ENCODE assay signal across 13 cellular contexts in the genomic region with DNA sequence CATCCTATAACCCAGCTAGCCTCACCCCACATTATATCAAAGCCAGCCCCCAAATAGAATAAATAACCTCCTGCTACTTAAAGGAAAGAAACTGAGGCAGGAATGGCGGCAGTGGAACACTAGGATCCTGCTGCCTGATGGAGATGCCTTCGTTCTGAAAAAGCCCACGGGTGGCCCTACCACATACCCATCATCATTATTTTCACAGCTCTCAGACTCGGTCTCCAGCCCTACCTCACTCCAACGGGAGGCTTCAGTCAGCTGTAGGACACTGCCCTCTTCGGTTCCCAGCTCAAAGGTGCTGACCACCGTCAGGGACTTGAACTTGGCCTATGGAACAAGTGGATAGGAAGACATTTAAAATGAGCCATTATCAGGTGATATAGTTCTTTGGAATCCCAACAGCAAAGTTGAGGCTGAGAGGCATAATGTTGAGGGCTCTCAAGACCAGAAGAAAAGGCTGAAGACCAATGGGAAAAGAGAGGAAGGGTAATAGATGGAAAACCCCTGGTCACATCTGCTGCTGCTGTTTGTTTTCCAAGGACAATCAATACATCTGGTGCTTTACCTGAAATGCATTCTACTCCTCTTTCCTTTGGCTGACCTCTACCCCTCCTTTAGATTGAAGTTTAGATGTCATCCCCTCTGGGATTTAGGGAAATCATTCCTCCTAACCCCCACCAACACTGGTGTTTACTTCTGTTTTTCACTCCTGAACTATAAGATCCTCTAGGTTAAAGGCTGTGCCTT. TPM values are rescaled to one million over a fixed set of nuclear protein-coding genes. Genes with fewer than 3 reads are reported as not detected.
DNase-seq lines count a peak whose midpoint lies in the region; ATAC-seq, FAIRE-seq and TF ChIP-seq lines count a peak whose summit lies in the region.
"Had no signal": no experiment of that assay in that cellular context is flagged by ENCODE, and none has a peak within 500 bp of the region (broad histone marks: within the 10 kb centered on the region; RNA-seq: fewer than 3 reads in every experiment).

No MANE protein-coding gene starts in this region.

- no peak for DNase-seq in RWPE2 (ENCODE audit: low spot score)
- DNase-seq in endothelial cell of umbilical vein (ENCODE audit: low read depth, low spot score), result no peak
- DNase-seq in ecto neural progenitor cell (ENCODE audit: low spot score), result no peak
- no peak for DNase-seq in activated CD4-positive, alpha-beta T cell treated with anti-CD3 and anti-CD28 coated beads for 1 hour
- DNase-seq: activated T-cell treated with anti-CD3 and anti-CD28 coated beads for 4 hours; NCI-H1105 treated with DMSO at 0.1 percent for 48 hours; NCI-H345; stimulated activated CD4-positive, alpha-beta T cell treated with anti-CD3 and anti-CD28 coated beads, Interleukin-4, amount 100 ng/mL, for 1 hour had no signal

- no peaks in the 10 kb centered on the region for H3K27me3 ChIP-seq in RWPE2 (ENCODE audit: insufficient read depth, poor library complexity, severe bottlenecking)
- H3K27me3 ChIP-seq in endothelial cell of umbilical vein (ENCODE audit: control insufficient read depth in 2 of 2, insufficient read depth in 2 of 2, low read length in 2 of 2), result no peaks in the 10 kb centered on the region

- BruUV-seq in endothelial cell of umbilical vein (replicated peaks; lab: Mats Ljungman, UMichigan), result no TSS peak

- H4K20me1 ChIP-seq in endothelial cell of umbilical vein (replicated peaks; ENCODE audit: control insufficient read depth, extremely low read depth, insufficient read depth, low read length), result no peaks in the 10 kb centered on the region

- no peaks in the 10 kb centered on the region for H3K9me1 ChIP-seq in endothelial cell of umbilical vein (replicated peaks; ENCODE audit: control insufficient read depth, extremely low read depth, insufficient read depth, low read length)

- peak overlapping the region; percentile 74 for H3K9ac ChIP-seq in endothelial cell of umbilical vein (replicated peaks; ENCODE audit: extremely low read depth, insufficient read depth, low read length)

- ATAC-seq in RWPE2 (ENCODE audit: low read depth) (no peak), GM18517 (IDR thresholded peaks at IDR 0.05; ENCODE audit: unreplicated experiment) (no peak)
- ATAC-seq: activated CD4-positive, CD25-positive, alpha-beta regulatory T cell treated with anti-CD3 and anti-CD28 coated beads, Interleukin-2, amount 50 U/mL, for 24 hours; stimulated activated memory B cell treated with anti-CD40 and anti-IgM and Interleukin-4, amounts not matched to agents 10 μg/mL and 1 μg/mL and 100 μg/mL, for 72 hours had no signal

- no peak for TF ChIP-seq POLR2A in endothelial cell of umbilical vein (IDR thresholded peaks at IDR 0.05; ENCODE audit: low read depth, low read length)

- peak overlapping the region; percentile 97 for H3K27ac ChIP-seq in RWPE2 (ENCODE audit: poor library complexity, severe bottlenecking)
- H3K27ac ChIP-seq in endothelial cell of umbilical vein (ENCODE audit: insufficient read depth, low read depth, low read length), result peak overlapping the region; percentile 95
- H3K27ac ChIP-seq in temporal lobe (ENCODE audit: low read depth, low read length), result peak overlapping the region; percentile 85

- H3K4me2 ChIP-seq in endothelial cell of umbilical vein (ENCODE audit: insufficient read depth, low read length), result no peak overlapping the region

- no peak overlapping the region for H2AFZ ChIP-seq in endothelial cell of umbilical vein (ENCODE audit: low read depth, low read length)

- H3K4me3 ChIP-seq in RWPE2 (ENCODE audit: severe bottlenecking), result no peak overlapping the region
- no peak overlapping the region for H3K4me3 ChIP-seq in endothelial cell of umbilical vein (replicated peaks in 1 of 3; ENCODE audit: insufficient read depth in 1 of 3, low read depth in 1 of 3, low read length in 3 of 3)

- no peaks in the 10 kb centered on the region for H3K79me2 ChIP-seq in endothelial cell of umbilical vein (ENCODE audit: control insufficient read depth, insufficient read depth, low read length)

- dilution Hi-C loops in endothelial cell of umbilical vein (cut with MboI; ENCODE audit: extremely low pct_ligation_motif_present, low sequenced_read_pairs), result no loop called here

- H3K9me3 ChIP-seq in RWPE2 (ENCODE audit: severe bottlenecking) (no peaks in the 10 kb centered on the region), endothelial cell of umbilical vein (replicated peaks; ENCODE audit: control insufficient read depth, insufficient read depth, low read length) (no peaks in the 10 kb centered on the region)

- FAIRE-seq in endothelial cell of umbilical vein (lab: Jason Lieb, UNC), result no peak
- FAIRE-seq: frontal cortex had no signal

- no peak for TF ChIP-seq CTCF in RWPE2 (IDR thresholded peaks at IDR 0.05; ENCODE audit: poor library complexity, severe bottlenecking)
- TF ChIP-seq CTCF in endothelial cell of umbilical vein (IDR thresholded peaks at IDR 0.05; ENCODE audit: extremely low read depth in 1 of 2, insufficient read depth in 1 of 2, low read depth in 1 of 2, low read length in 2 of 2), result no peak

- CTCF ChIA-PET in endothelial cell of umbilical vein (lab: Charles Lee), result interaction anchor here (1.9 to 8.9 kb wide), 11 partner anchors 8 to 143 kb away, joined by 8 to 280 read pairs (median 23); a partner anchor contains a TSS

- H3K36me3 ChIP-seq in RWPE2 (ENCODE audit: low read depth) (no peaks in the 10 kb centered on the region), endothelial cell of umbilical vein (ENCODE audit: control insufficient read depth in 2 of 2, extremely low read depth in 1 of 2, insufficient read depth in 2 of 2, low read length in 2 of 2) (peaks cover 2 to 6% of the 10 kb centered on the region in 2 experiments)

- POLR2A ChIA-PET in endothelial cell of umbilical vein (lab: Charles Lee), result interaction anchor here (1.3 to 3.7 kb wide), 4 partner anchors 15 to 158 kb away, joined by 3 to 28 read pairs (median 14); a partner anchor contains a TSS

- intact Hi-C loops in endothelial cell of umbilical vein (cut with micrococcal nuclease), result loop anchor here (2.0 to 5.0 kb wide), 2 partner anchors 34 to 49 kb away; a partner anchor contains a TSS

- H3K4me1 ChIP-seq in RWPE2 (ENCODE audit: insufficient read depth, poor library complexity, severe bottlenecking) (peaks cover 26% of the 10 kb centered on the region), endothelial cell of umbilical vein (ENCODE audit: control insufficient read depth, extremely low read depth, insufficient read depth, low read length) (peaks cover 31% of the 10 kb centered on the region)

RNA-seq across cellular contexts. Expression of a gene that starts 7.8 kb away (rescaled TPM):
- total RNA-seq in endothelial cell of umbilical vein, result 0.14 and 0.20 TPM in 2 replicates
- polyA plus RNA-seq in endothelial cell of umbilical vein, result 0.10 and 0.15 TPM in 2 replicates
- polyA plus RNA-seq in endothelial cell of umbilical vein (2011; cell fraction: cytosol; rRNA removed), result 0.13 TPM in 2 replicates
- 0.21 and 0.45 TPM in 2 replicates for polyA plus RNA-seq in endothelial cell of umbilical vein (2011; cell fraction: nucleus; rRNA removed)
- polyA plus RNA-seq in endothelial cell of umbilical vein (2012), result 0.20 and 0.35 TPM in 2 replicates
- polyA minus RNA-seq in endothelial cell of umbilical vein, result 0.19 TPM in 1 of 2 replicates, not detected in the other
- not detected for polyA minus RNA-seq in endothelial cell of umbilical vein (2011; cell fraction: cytosol; rRNA and poly(A)+ RNA removed)
- polyA minus RNA-seq in endothelial cell of umbilical vein (2011; cell fraction: nucleus; rRNA and poly(A)+ RNA removed), result 0.10 TPM in 1 of 2 replicates, not detected in the other
- total RNA-seq in temporal lobe, result 1.7 TPM

RNA-seq across cellular contexts. Expression of a gene that starts 16.4 kb away (rescaled TPM):
- total RNA-seq in endothelial cell of umbilical vein (39.8 and 58.6 TPM in 2 replicates), temporal lobe (0.49 TPM)
- 16.9 and 20.6 TPM in 2 replicates for polyA plus RNA-seq in endothelial cell of umbilical vein
- 7.7 and 12.9 TPM in 2 replicates for polyA plus RNA-seq in endothelial cell of umbilical vein (2011; cell fraction: cytosol; rRNA removed)
- polyA plus RNA-seq in endothelial cell of umbilical vein (2011; cell fraction: nucleus; rRNA removed), result 117 and 135 TPM in 2 replicates
- polyA plus RNA-seq in endothelial cell of umbilical vein (2012), result 10.1 and 11.1 TPM in 2 replicates
- polyA minus RNA-seq in endothelial cell of umbilical vein, result 32.6 and 44.7 TPM in 2 replicates
- not detected for polyA minus RNA-seq in endothelial cell of umbilical vein (2011; cell fraction: cytosol; rRNA and poly(A)+ RNA removed)
- 23.9 and 25.9 TPM in 2 replicates for polyA minus RNA-seq in endothelial cell of umbilical vein (2011; cell fraction: nucleus; rRNA and poly(A)+ RNA removed)

RNA-seq across cellular contexts. Expression of a gene that starts 25.0 kb away (rescaled TPM):
- total RNA-seq in endothelial cell of umbilical vein (29.0 and 30.5 TPM in 2 replicates), temporal lobe (32.5 TPM)
- 39.7 and 42.5 TPM in 2 replicates for polyA plus RNA-seq in endothelial cell of umbilical vein
- polyA plus RNA-seq in endothelial cell of umbilical vein (2011; cell fraction: cytosol; rRNA removed), result 32.6 and 33.1 TPM in 2 replicates
- polyA plus RNA-seq in endothelial cell of umbilical vein (2011; cell fraction: nucleus; rRNA removed), result 27.8 and 28.7 TPM in 2 replicates
- 29.5 and 36.6 TPM in 2 replicates for polyA plus RNA-seq in endothelial cell of umbilical vein (2012)
- 48.9 and 62.3 TPM in 2 replicates for polyA minus RNA-seq in endothelial cell of umbilical vein
- 11.0 TPM for polyA minus RNA-seq in endothelial cell of umbilical vein (2011; cell fraction: cytosol; rRNA and poly(A)+ RNA removed)
- polyA minus RNA-seq in endothelial cell of umbilical vein (2011; cell fraction: nucleus; rRNA and poly(A)+ RNA removed), result 12.6 and 18.4 TPM in 2 replicates

RNA-seq across cellular contexts. Expression of a gene that starts 33.8 kb away (rescaled TPM):
- total RNA-seq in endothelial cell of umbilical vein (194 and 200 TPM in 2 replicates), temporal lobe (71.3 TPM)
- polyA plus RNA-seq in endothelial cell of umbilical vein, result 101 and 192 TPM in 2 replicates
- 216 and 336 TPM in 2 replicates for polyA plus RNA-seq in endothelial cell of umbilical vein (2011; cell fraction: cytosol; rRNA removed)
- polyA plus RNA-seq in endothelial cell of umbilical vein (2011; cell fraction: nucleus; rRNA removed), result 97.5 and 169 TPM in 2 replicates
- polyA plus RNA-seq in endothelial cell of umbilical vein (2012), result 204 and 291 TPM in 2 replicates
- polyA minus RNA-seq in endothelial cell of umbilical vein, result 54.6 and 71.6 TPM in 2 replicates
- polyA minus RNA-seq in endothelial cell of umbilical vein (2011; cell fraction: cytosol; rRNA and poly(A)+ RNA removed), result 52.4 TPM
- polyA minus RNA-seq in endothelial cell of umbilical vein (2011; cell fraction: nucleus; rRNA and poly(A)+ RNA removed), result 25.6 and 33.6 TPM in 2 replicates

RNA-seq across cellular contexts. Expression of a gene that starts 34.6 kb away (rescaled TPM):
- 50.1 and 53.3 TPM in 2 replicates for total RNA-seq in endothelial cell of umbilical vein
- 69.9 and 71.8 TPM in 2 replicates for polyA plus RNA-seq in endothelial cell of umbilical vein
- polyA plus RNA-seq in endothelial cell of umbilical vein (2011; cell fraction: cytosol; rRNA removed), result 37.9 and 42.4 TPM in 2 replicates
- 129 and 162 TPM in 2 replicates for polyA plus RNA-seq in endothelial cell of umbilical vein (2011; cell fraction: nucleus; rRNA removed)
- 45.0 and 49.8 TPM in 2 replicates for polyA plus RNA-seq in endothelial cell of umbilical vein (2012)
- polyA minus RNA-seq in endothelial cell of umbilical vein, result 42.6 and 44.0 TPM in 2 replicates
- 8.5 TPM for polyA minus RNA-seq in endothelial cell of umbilical vein (2011; cell fraction: cytosol; rRNA and poly(A)+ RNA removed)
- polyA minus RNA-seq in endothelial cell of umbilical vein (2011; cell fraction: nucleus; rRNA and poly(A)+ RNA removed), result 36.0 and 38.8 TPM in 2 replicates
- total RNA-seq in temporal lobe, result 8.4 TPM

Comparison
In these comparisons a context has a peak if more than half of its experiments do, and no peak if none do; other contexts are left out.
1. RNA of a gene that starts 16.4 kb away (total RNA-seq): 39.8 to 58.6 TPM in endothelial cell of umbilical vein; 0.49 TPM in temporal lobe (single experiment); every median in the first group is over 10 times any median in the second.
2. Peak in every context shown above with its lines, with median percentiles within 50 percentile points of each other: H3K27ac ChIP-seq.